1 cellular context compared by ENCODE assay signal in the genomic region with DNA sequence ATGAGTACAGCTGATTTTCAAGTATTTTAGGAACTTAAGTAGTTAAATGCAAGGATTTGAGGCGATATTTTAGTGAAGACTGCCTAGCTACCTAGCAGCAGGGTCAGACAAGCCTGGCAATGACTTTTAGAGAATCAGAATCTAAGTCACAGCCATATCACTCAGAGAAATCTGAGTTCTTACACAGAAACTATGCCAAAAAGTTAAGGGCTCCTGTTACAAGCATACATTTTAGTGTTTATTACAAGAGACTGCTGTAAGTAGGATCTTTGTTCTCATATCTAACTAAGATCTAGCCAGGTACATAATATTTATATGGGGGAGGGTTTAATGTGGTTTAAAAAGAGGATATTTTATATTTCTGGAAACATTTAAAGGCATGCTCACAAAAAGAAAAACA.
TF ChIP-seq lines count a peak whose summit lies in the region.

No MANE protein-coding gene starts in this region.

TF ChIP-seq in K562, 482 proteins besides CTCF, POLR2A, EP300 and RAD21:
- TF ChIP-seq, protein P1, sequence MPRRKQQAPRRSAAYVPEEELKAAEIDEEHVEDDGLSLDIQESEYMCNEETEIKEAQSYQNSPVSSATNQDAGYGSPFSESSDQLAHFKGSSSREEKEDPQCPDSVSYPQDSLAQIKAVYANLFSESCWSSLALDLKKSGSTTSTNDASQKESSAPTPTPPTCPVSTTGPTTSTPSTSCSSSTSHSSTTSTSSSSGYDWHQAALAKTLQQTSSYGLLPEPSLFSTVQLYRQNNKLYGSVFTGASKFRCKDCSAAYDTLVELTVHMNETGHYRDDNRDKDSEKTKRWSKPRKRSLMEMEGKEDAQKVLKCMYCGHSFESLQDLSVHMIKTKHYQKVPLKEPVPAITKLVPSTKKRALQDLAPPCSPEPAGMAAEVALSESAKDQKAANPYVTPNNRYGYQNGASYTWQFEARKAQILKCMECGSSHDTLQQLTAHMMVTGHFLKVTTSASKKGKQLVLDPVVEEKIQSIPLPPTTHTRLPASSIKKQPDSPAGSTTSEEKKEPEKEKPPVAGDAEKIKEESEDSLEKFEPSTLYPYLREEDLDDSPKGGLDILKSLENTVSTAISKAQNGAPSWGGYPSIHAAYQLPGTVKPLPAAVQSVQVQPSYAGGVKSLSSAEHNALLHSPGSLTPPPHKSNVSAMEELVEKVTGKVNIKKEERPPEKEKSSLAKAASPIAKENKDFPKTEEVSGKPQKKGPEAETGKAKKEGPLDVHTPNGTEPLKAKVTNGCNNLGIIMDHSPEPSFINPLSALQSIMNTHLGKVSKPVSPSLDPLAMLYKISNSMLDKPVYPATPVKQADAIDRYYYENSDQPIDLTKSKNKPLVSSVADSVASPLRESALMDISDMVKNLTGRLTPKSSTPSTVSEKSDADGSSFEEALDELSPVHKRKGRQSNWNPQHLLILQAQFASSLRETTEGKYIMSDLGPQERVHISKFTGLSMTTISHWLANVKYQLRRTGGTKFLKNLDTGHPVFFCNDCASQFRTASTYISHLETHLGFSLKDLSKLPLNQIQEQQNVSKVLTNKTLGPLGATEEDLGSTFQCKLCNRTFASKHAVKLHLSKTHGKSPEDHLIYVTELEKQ (CRISPR knock-in tag; IDR thresholded peaks at IDR 0.05), result no peak
- TF ChIP-seq, protein P2, sequence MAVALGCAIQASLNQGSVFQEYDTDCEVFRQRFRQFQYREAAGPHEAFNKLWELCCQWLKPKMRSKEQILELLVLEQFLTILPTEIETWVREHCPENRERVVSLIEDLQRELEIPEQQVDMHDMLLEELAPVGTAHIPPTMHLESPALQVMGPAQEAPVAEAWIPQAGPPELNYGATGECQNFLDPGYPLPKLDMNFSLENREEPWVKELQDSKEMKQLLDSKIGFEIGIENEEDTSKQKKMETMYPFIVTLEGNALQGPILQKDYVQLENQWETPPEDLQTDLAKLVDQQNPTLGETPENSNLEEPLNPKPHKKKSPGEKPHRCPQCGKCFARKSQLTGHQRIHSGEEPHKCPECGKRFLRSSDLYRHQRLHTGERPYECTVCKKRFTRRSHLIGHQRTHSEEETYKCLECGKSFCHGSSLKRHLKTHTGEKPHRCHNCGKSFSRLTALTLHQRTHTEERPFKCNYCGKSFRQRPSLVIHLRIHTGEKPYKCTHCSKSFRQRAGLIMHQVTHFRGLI (CRISPR knock-in tag; IDR thresholded peaks at IDR 0.05), result no peak
- no peak for TF ChIP-seq HCFC1 (IDR thresholded peaks at IDR 0.05; ENCODE audit: low read depth, low read length)
- TF ChIP-seq DACH1 (IDR thresholded peaks at IDR 0.05; ENCODE audit: partially characterized antibody), result no peak
- TF ChIP-seq ESRRB (CRISPR knock-in tag; IDR thresholded peaks at IDR 0.05; ENCODE audit: borderline replicate concordance), result no peak
TF ChIP-seq in K562: peak in this region for 0.
